ENCODE assay signal across 1 cellular context in genomic region chr21:45308211-45309068, GRCh38.
TF ChIP-seq lines count a peak whose summit lies in the region.

No MANE protein-coding gene starts in this region.

TF ChIP-seq in HepG2, 621 proteins besides CTCF, POLR2A, EP300 and RAD21 (continued from another document and continues in another):
- TF ChIP-seq ZNF883 (CRISPR knock-in tag; IDR thresholded peaks at IDR 0.05; ENCODE audit: not compliant biosample characterization) (no peak), MYNN (CRISPR knock-in tag; IDR thresholded peaks at IDR 0.05; ENCODE audit: low read depth) (no peak), ZNF839 (CRISPR knock-in tag; IDR thresholded peaks at IDR 0.05; ENCODE audit: borderline replicate concordance) (no peak), ZNF770 (CRISPR knock-in tag; IDR thresholded peaks at IDR 0.05) (peak; percentile 60), KLF9 (CRISPR knock-in tag; IDR thresholded peaks at IDR 0.05; ENCODE audit: low read depth) (no peak), KLF6 (CRISPR knock-in tag; IDR thresholded peaks at IDR 0.05) (no peak), ZNF703 (CRISPR knock-in tag; IDR thresholded peaks at IDR 0.05; ENCODE audit: borderline replicate concordance) (no peak), SAFB2 (CRISPR knock-in tag; IDR thresholded peaks at IDR 0.05; ENCODE audit: borderline replicate concordance, low read depth) (peak; percentile 64), CEBPB (IDR thresholded peaks at IDR 0.05; ENCODE audit: borderline replicate concordance, low read depth, low read length) (peak; percentile 96), RFX5 (IDR thresholded peaks at IDR 0.05; ENCODE audit: low read depth, low read length) (no peak), SCMH1 (CRISPR knock-in tag; IDR thresholded peaks at IDR 0.05; ENCODE audit: borderline replicate concordance) (no peak), CEBPZ (IDR thresholded peaks at IDR 0.05; ENCODE audit: low read length) (no peak), LRRFIP1 (CRISPR knock-in tag; conservative IDR thresholded peaks at IDR 0.05) (no peak), BRD4 (CRISPR knock-in tag; IDR thresholded peaks at IDR 0.05) (no peak), SP1 (IDR thresholded peaks at IDR 0.05) (no peak), SP1 (CRISPR knock-in tag; IDR thresholded peaks at IDR 0.05) (no peak), SOX13 (IDR thresholded peaks at IDR 0.05) (peak; percentile 43; the same call in 1 of the 2 replicates), SOX13 (CRISPR knock-in tag; conservative IDR thresholded peaks at IDR 0.05 in 1 of 2, IDR thresholded peaks at IDR 0.05 in 1 of 2) (peak in 1 of 2 experiments; percentile 76; a peak in 2 of 4 replicates), GLI4 (CRISPR knock-in tag; IDR thresholded peaks at IDR 0.05; ENCODE audit: borderline replicate concordance) (no peak; the same call in 1 of the 2 replicates), ZNF605 (CRISPR knock-in tag; IDR thresholded peaks at IDR 0.05) (no peak), ZIK1 (CRISPR knock-in tag; IDR thresholded peaks at IDR 0.05; ENCODE audit: borderline replicate concordance, low read depth) (0 out of 2 replicates have a peak, but pooled peaks have one; percentile 61), HNRNPL (IDR thresholded peaks at IDR 0.05; ENCODE audit: low read depth, low read length) (peak; percentile 99), ZNF234 (CRISPR knock-in tag; conservative IDR thresholded peaks at IDR 0.05) (no peak), KLF16 (CRISPR knock-in tag; IDR thresholded peaks at IDR 0.05) (peak in 1 of 2 experiments; percentile 51; a peak in 1 of 4 replicates), ZFP41 (CRISPR knock-in tag; IDR thresholded peaks at IDR 0.05; ENCODE audit: borderline replicate concordance) (no peak), TEAD2 (CRISPR knock-in tag; IDR thresholded peaks at IDR 0.05) (no peak), KDM5B (CRISPR knock-in tag; IDR thresholded peaks at IDR 0.05; ENCODE audit: borderline replicate concordance) (peak; percentile 69; the same call in 1 of the 2 replicates), HOMEZ (CRISPR knock-in tag; IDR thresholded peaks at IDR 0.05; ENCODE audit: low read depth) (peak; percentile 33; the same call in 1 of the 2 replicates), ZFP62 (CRISPR knock-in tag; IDR thresholded peaks at IDR 0.05) (no peak), ELF3 (CRISPR knock-in tag; IDR thresholded peaks at IDR 0.05) (peak; percentile 82), SRSF1 (optimal IDR thresholded peaks at IDR 0.05; ENCODE audit: low read depth, low read length) (peak; percentile 47), ZNF776 (CRISPR knock-in tag; IDR thresholded peaks at IDR 0.05) (peak; percentile 57; the same call in 1 of the 2 replicates), ZNF83 (CRISPR knock-in tag; IDR thresholded peaks at IDR 0.05; ENCODE audit: borderline replicate concordance) (no peak; the same call in 1 of the 2 replicates)
- TF ChIP-seq, protein P1, sequence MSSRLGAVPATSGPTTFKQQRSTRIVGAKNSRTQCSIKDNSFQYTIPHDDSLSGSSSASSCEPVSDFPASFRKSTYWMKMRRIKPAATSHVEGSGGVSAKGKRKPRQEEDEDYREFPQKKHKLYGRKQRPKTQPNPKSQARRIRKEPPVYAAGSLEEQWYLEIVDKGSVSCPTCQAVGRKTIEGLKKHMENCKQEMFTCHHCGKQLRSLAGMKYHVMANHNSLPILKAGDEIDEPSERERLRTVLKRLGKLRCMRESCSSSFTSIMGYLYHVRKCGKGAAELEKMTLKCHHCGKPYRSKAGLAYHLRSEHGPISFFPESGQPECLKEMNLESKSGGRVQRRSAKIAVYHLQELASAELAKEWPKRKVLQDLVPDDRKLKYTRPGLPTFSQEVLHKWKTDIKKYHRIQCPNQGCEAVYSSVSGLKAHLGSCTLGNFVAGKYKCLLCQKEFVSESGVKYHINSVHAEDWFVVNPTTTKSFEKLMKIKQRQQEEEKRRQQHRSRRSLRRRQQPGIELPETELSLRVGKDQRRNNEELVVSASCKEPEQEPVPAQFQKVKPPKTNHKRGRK (CRISPR knock-in tag; IDR thresholded peaks at IDR 0.05): no peak
- TF ChIP-seq, protein P2, sequence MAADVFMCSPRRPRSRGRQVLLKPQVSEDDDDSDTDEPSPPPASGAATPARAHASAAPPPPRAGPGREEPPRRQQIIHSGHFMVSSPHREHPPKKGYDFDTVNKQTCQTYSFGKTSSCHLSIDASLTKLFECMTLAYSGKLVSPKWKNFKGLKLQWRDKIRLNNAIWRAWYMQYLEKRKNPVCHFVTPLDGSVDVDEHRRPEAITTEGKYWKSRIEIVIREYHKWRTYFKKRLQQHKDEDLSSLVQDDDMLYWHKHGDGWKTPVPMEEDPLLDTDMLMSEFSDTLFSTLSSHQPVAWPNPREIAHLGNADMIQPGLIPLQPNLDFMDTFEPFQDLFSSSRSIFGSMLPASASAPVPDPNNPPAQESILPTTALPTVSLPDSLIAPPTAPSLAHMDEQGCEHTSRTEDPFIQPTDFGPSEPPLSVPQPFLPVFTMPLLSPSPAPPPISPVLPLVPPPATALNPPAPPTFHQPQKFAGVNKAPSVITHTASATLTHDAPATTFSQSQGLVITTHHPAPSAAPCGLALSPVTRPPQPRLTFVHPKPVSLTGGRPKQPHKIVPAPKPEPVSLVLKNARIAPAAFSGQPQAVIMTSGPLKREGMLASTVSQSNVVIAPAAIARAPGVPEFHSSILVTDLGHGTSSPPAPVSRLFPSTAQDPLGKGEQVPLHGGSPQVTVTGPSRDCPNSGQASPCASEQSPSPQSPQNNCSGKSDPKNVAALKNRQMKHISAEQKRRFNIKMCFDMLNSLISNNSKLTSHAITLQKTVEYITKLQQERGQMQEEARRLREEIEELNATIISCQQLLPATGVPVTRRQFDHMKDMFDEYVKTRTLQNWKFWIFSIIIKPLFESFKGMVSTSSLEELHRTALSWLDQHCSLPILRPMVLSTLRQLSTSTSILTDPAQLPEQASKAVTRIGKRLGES (CRISPR knock-in tag; IDR thresholded peaks at IDR 0.05; ENCODE audit: borderline replicate concordance): no peak
- TF ChIP-seq, protein P3, sequence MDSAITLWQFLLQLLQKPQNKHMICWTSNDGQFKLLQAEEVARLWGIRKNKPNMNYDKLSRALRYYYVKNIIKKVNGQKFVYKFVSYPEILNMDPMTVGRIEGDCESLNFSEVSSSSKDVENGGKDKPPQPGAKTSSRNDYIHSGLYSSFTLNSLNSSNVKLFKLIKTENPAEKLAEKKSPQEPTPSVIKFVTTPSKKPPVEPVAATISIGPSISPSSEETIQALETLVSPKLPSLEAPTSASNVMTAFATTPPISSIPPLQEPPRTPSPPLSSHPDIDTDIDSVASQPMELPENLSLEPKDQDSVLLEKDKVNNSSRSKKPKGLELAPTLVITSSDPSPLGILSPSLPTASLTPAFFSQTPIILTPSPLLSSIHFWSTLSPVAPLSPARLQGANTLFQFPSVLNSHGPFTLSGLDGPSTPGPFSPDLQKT (CRISPR knock-in tag; IDR thresholded peaks at IDR 0.05; ENCODE audit: borderline replicate concordance): no peak
- TF ChIP-seq, protein P4, sequence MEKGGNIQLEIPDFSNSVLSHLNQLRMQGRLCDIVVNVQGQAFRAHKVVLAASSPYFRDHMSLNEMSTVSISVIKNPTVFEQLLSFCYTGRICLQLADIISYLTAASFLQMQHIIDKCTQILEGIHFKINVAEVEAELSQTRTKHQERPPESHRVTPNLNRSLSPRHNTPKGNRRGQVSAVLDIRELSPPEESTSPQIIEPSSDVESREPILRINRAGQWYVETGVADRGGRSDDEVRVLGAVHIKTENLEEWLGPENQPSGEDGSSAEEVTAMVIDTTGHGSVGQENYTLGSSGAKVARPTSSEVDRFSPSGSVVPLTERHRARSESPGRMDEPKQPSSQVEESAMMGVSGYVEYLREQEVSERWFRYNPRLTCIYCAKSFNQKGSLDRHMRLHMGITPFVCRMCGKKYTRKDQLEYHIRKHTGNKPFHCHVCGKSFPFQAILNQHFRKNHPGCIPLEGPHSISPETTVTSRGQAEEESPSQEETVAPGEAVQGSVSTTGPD (CRISPR knock-in tag; IDR thresholded peaks at IDR 0.05): no peak
